ENCODE assay signal across 26 cellular contexts in the genomic region with DNA sequence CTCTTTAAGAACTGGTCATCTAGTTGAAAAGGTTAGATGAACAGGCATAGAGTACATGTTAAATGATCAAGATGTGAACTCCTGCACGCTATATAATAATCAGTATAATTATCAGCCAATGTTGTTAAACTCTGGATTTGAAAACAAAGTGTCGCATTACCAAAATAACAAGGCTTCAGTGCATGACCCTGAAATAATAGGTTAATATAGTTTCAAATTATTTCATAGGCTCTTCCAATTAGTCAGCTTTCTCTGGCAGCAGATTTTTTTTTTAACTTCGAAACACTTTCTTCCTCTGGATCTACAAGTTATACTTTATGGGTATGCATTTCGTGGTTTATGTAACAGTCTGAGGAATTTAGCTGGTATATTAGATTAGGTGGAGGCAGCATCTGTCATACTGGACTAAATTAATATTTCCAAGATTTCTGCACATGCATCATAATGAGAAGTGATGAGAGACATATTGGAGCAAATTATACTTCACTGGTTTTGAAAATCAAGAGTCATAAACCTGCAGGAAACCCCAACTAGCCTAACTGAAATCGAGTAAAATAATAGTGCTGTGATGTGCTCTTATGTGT.
"Had no signal": no experiment of that assay in that cellular context is flagged by ENCODE, and none has a peak within 500 bp of the region (broad histone marks: within the 10 kb centered on the region; RNA-seq: fewer than 3 reads in every experiment).

No MANE protein-coding gene starts in this region.

- H3K36me3 ChIP-seq: cardiac muscle cell, esophagus squamous epithelium, gastrocnemius medialis, left ventricle myocardium inferior, neutrophil, ovary, prostate gland, right lobe of liver, thyroid gland had no signal

- ATAC-seq: activated CD8-positive, alpha-beta T cell treated with anti-CD3 and anti-CD28 coated beads, Interleukin-2, amount 10 ng/mL, durations not matched to agents 7 days and 5 days; body of pancreas; gastrocnemius medialis; natural killer cell treated with Interleukin-12 subunit alpha and Interleukin-12 subunit beta and Interleukin-15 and Interleukin-18, amount 100 ng/mL, for 72 hours; right lobe of liver had no signal

- H3K27ac ChIP-seq: body of pancreas, cardiac muscle cell, esophagus squamous epithelium, gastrocnemius medialis, left ventricle myocardium inferior, neutrophil, ovary, prostate gland, right lobe of liver, skin epidermis, thyroid gland had no signal

- DNase-seq: activated CD4-positive, alpha-beta T cell treated with anti-CD3 and anti-CD28 coated beads for 1 hour; activated CD4-positive, alpha-beta T cell treated with anti-CD3 and anti-CD28 coated beads, Interleukin-2, amount 50 U/mL, for 1 hour; activated CD8-positive, alpha-beta T cell treated with anti-CD3 and anti-CD28 coated beads, Interleukin-2, amount 10 ng/mL, durations not matched to agents 7 days and 5 days; activated naive CD4-positive, alpha-beta T cell treated with Interleukin-2 at 50 U/mL for 16 hours; activated T-cell treated with anti-CD3 and anti-CD28 coated beads, Interleukin-2, amount 50 U/mL, for 24 hours; anterior cingulate cortex; body of pancreas; cortex of kidney; endodermal cell; esophagus squamous epithelium; gastrocnemius medialis; left ventricle myocardium inferior; mammary epithelial cell; ovary; right lobe of liver; stimulated activated CD4-positive, alpha-beta T cell treated with anti-CD3 and anti-CD28 coated beads, Interleukin-1b, Interleukin-23, amount 100 ng/mL, for 48 hours; substantia nigra; thyroid gland had no signal

- H3K27me3 Mint-ChIP-seq: activated T-cell treated with anti-CD3 and anti-CD28 coated beads, Interleukin-2, amount 50 U/mL, for 24 hours; stimulated activated naive CD8-positive, alpha-beta T cell treated with anti-CD3 and anti-CD28 coated beads, Interleukin-15, Interleukin-2, amounts not matched to agents 100 ng/mL and 50 ng/mL, for 24 hours had no signal

- H3K4me1 ChIP-seq: body of pancreas, esophagus squamous epithelium, prostate gland, right lobe of liver, thyroid gland had no signal

- H3K4me3 ChIP-seq: body of pancreas, cardiac muscle cell, esophagus squamous epithelium, gastrocnemius medialis, left ventricle myocardium inferior, ovary, prostate gland, right lobe of liver, skin epidermis, thyroid gland had no signal

- H3K9me3 ChIP-seq: body of pancreas, esophagus squamous epithelium, gastrocnemius medialis, left ventricle myocardium inferior, neutrophil, ovary, prostate gland, right lobe of liver, thyroid gland had no signal

- H3K27ac Mint-ChIP-seq: activated T-cell treated with anti-CD3 and anti-CD28 coated beads, Interleukin-2, amount 50 U/mL, for 24 hours; activated T-helper 2 cell treated with anti-CD3 and anti-CD28 coated beads, Interferon-gamma antibody, Interleukin-2, Interleukin-4, amounts not matched to agents 10 μg/mL and 5 μg/mL and 100 μg/mL, durations not matched to agents 14 hours and 24 hours and 36 hours; endodermal cell; natural killer cell treated with Interleukin-12 subunit alpha and Interleukin-12 subunit beta and Interleukin-15 and Interleukin-18, amount 100 ng/mL, for 72 hours; stimulated activated naive CD8-positive, alpha-beta T cell treated with anti-CD3 and anti-CD28 coated beads, Interleukin-15, Interleukin-2, amounts not matched to agents 100 ng/mL and 50 ng/mL, for 24 hours had no signal

- H3K4me3 Mint-ChIP-seq: endodermal cell; mesothelial cell of epicardium; stimulated activated naive CD8-positive, alpha-beta T cell treated with anti-CD3 and anti-CD28 coated beads, Interleukin-15, Interleukin-2, amounts not matched to agents 100 ng/mL and 50 ng/mL, for 24 hours had no signal

- H3K27me3 ChIP-seq: body of pancreas, cardiac muscle cell, esophagus squamous epithelium, gastrocnemius medialis, ovary, right lobe of liver, thyroid gland had no signal

- H3K36me3 Mint-ChIP-seq: mesothelial cell of epicardium; natural killer cell treated with Interleukin-12 subunit alpha and Interleukin-12 subunit beta and Interleukin-15 and Interleukin-18, amount 100 ng/mL, for 72 hours had no signal

- H3K9me3 Mint-ChIP-seq: activated T-cell treated with anti-CD3 and anti-CD28 coated beads, Interleukin-2, amount 50 U/mL, for 24 hours; activated T-helper 2 cell treated with anti-CD3 and anti-CD28 coated beads, Interferon-gamma antibody, Interleukin-2, Interleukin-4, amounts not matched to agents 10 μg/mL and 5 μg/mL and 100 μg/mL, durations not matched to agents 14 hours and 24 hours and 36 hours; endodermal cell; mesothelial cell of epicardium; natural killer cell treated with Interleukin-12 subunit alpha and Interleukin-12 subunit beta and Interleukin-15 and Interleukin-18, amount 100 ng/mL, for 72 hours; stimulated activated naive CD8-positive, alpha-beta T cell treated with anti-CD3 and anti-CD28 coated beads, Interleukin-15, Interleukin-2, amounts not matched to agents 100 ng/mL and 50 ng/mL, for 24 hours had no signal
